25 cellular contexts compared by ENCODE assay signal in the genomic region with DNA sequence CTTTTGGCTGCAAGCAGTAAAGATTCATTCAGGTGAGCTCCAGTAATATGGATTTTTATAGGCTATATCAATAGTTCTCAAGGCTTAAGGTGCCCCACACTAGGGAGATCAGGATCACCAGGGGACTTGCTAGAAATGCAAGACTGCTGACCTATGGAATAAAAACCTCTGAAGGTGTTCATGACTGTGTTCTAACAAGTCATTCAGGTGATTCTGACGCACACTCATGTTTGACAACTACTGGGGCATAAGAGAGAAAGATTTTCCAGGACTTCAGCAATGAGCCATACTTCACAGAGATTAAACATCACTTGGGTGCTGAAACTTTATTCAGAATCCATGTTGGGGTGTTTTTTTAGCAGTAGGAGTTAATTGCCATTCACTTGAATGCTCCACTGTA.
DNase-seq lines count a peak whose midpoint lies in the region; ATAC-seq and TF ChIP-seq lines count a peak whose summit lies in the region.
"Had no signal": no experiment of that assay in that cellular context is flagged by ENCODE, and none has a peak within 500 bp of the region (broad histone marks: within the 10 kb centered on the region; RNA-seq: fewer than 3 reads in every experiment).

No MANE protein-coding gene starts in this region.

- H3K27ac ChIP-seq in BLaER1 (no peak overlapping the region), tibial artery (no peak overlapping the region)
- peak overlapping the region in 1 of 11 experiments; percentile 70; a peak in 1 of 22 replicates for H3K27ac ChIP-seq in BLaER1 treated with 17β-estradiol and CSF1 and Interleukin-3, amounts not matched to agents 10 nM and 100 nM

- H3K9ac ChIP-seq in BLaER1: no peak overlapping the region
- H3K9ac ChIP-seq in BLaER1 treated with 17β-estradiol and CSF1 and Interleukin-3, amounts not matched to agents 10 nM and 100 nM: no peak overlapping the region

- H3K4me2 ChIP-seq in BLaER1: 0 out of 2 replicates have a peak overlapping the region, but pooled peaks have one; percentile 9
- H3K4me2 ChIP-seq in BLaER1 treated with 17β-estradiol and CSF1 and Interleukin-3, amounts not matched to agents 10 nM and 100 nM: peak overlapping the region in 6 of 11 experiments; percentile 6 to 69 (median 51); a peak in 8 of 22 replicates

- intact Hi-C loops in tibial artery (cut with DNase I; ENCODE audit: low total_unique reads): no loop called here

- H4K20me1 ChIP-seq in BLaER1: no peaks in the 10 kb centered on the region
- H4K20me1 ChIP-seq in BLaER1 treated with 17β-estradiol and CSF1 and Interleukin-3, amounts not matched to agents 10 nM and 100 nM: no peaks in the 10 kb centered on the region

- H3K4me1 Mint-ChIP-seq in nephron: no peaks in the 10 kb centered on the region

- H3K4me3 ChIP-seq in BLaER1 (no peak overlapping the region), epithelial cell of esophagus (ENCODE audit: low read length) (no peak overlapping the region), tibial artery (no peak overlapping the region)
- H3K4me3 ChIP-seq in BLaER1 treated with 17β-estradiol and CSF1 and Interleukin-3, amounts not matched to agents 10 nM and 100 nM: no peak overlapping the region
- H3K4me3 ChIP-seq: GM12878 had no signal

- no peak for ATAC-seq in HG03378 (IDR thresholded peaks at IDR 0.05; ENCODE audit: unreplicated experiment)
- ATAC-seq: GM12878 had no signal

- H3K27me3 ChIP-seq in BLaER1 (no peaks in the 10 kb centered on the region), tibial artery (no peaks in the 10 kb centered on the region)
- H3K27me3 ChIP-seq in BLaER1 treated with 17β-estradiol and CSF1 and Interleukin-3, amounts not matched to agents 10 nM and 100 nM: no peaks in the 10 kb centered on the region
- H3K27me3 ChIP-seq: BE2C had no signal

- TF ChIP-seq CTCF in epithelial cell of esophagus (IDR thresholded peaks at IDR 0.05; ENCODE audit: insufficient read depth, low read depth, low read length, missing control alignments) (no peak), nephron (IDR thresholded peaks at IDR 0.05; ENCODE audit: unreplicated experiment in 3 of 3) (no peak), tibial artery (IDR thresholded peaks at IDR 0.05) (no peak)

- no peaks in the 10 kb centered on the region for H3K36me3 Mint-ChIP-seq in nephron (ENCODE audit: low read depth)
- H3K36me3 Mint-ChIP-seq: CD14-positive monocyte; CD4-positive, alpha-beta memory T cell; CD4-positive, CD25-positive, alpha-beta regulatory T cell; CD8-positive, alpha-beta memory T cell had no signal

- H3K27me3 Mint-ChIP-seq in nephron (ENCODE audit: low read depth): no peaks in the 10 kb centered on the region
- H3K27me3 Mint-ChIP-seq: CD4-positive, alpha-beta memory T cell; CD4-positive, CD25-positive, alpha-beta regulatory T cell; CD8-positive, alpha-beta memory T cell had no signal

- peak overlapping the region; percentile 12 to 62 (median 19) for H3K27ac Mint-ChIP-seq in nephron
- H3K27ac Mint-ChIP-seq: CD4-positive, CD25-positive, alpha-beta regulatory T cell had no signal

- H3K9me3 ChIP-seq in BLaER1: peaks cover 3% of the 10 kb centered on the region; the same call in 1 of the 2 replicates
- H3K9me3 ChIP-seq in BLaER1 treated with 17β-estradiol and CSF1 and Interleukin-3, amounts not matched to agents 10 nM and 100 nM (replicated peaks in 1 of 11): peaks cover 0 to 10% (median 0%) of the 10 kb centered on the region in 11 experiments; a peak in 2 of 22 replicates
- no peaks in the 10 kb centered on the region for H3K9me3 ChIP-seq in tibial artery
- H3K9me3 ChIP-seq: BE2C had no signal

- DNase-seq in epithelial cell of esophagus (ENCODE audit: low read depth) (peak; percentile 41), foreskin melanocyte (no peak), tibial artery (no peak)
- DNase-seq in activated CD8-positive, alpha-beta memory T cell treated with anti-CD3 and anti-CD28 coated beads, Interleukin-2, amount 50 U/mL, for 48 hours: no peak
- DNase-seq: 8988T; ACHN; BE2C; C1 segment of cervical spinal cord; CD4-positive, alpha-beta memory T cell; CD4-positive, CD25-positive, alpha-beta regulatory T cell; CD8-positive, alpha-beta memory T cell; COR-L47; DMS 273 treated with DMSO at 0.1 percent for 48 hours; DMS153; DMS53; DMS79; DND-41; EL; GDM1 had no signal

- H3K36me3 ChIP-seq in BLaER1 (no peaks in the 10 kb centered on the region), tibial artery (no peaks in the 10 kb centered on the region)
- no peaks in the 10 kb centered on the region for H3K36me3 ChIP-seq in BLaER1 treated with 17β-estradiol and CSF1 and Interleukin-3, amounts not matched to agents 10 nM and 100 nM
- H3K36me3 ChIP-seq: BE2C had no signal

- H3K4me1 ChIP-seq in BLaER1 (peaks cover 32% of the 10 kb centered on the region), tibial artery (no peaks in the 10 kb centered on the region)
- H3K4me1 ChIP-seq in BLaER1 treated with 17β-estradiol and CSF1 and Interleukin-3, amounts not matched to agents 10 nM and 100 nM: peaks cover 16 to 33% (median 28%) of the 10 kb centered on the region in 10 experiments
- H3K4me1 ChIP-seq: BE2C had no signal

- peaks cover 2% of the 10 kb centered on the region for H3K9me3 Mint-ChIP-seq in nephron

- H3K4me3 Mint-ChIP-seq in nephron: no peak overlapping the region
- H3K4me3 Mint-ChIP-seq: CD14-positive monocyte; CD4-positive, alpha-beta memory T cell; CD4-positive, CD25-positive, alpha-beta regulatory T cell; CD8-positive, alpha-beta memory T cell had no signal
